8 cellular contexts compared by ENCODE assay signal in the genomic region with DNA sequence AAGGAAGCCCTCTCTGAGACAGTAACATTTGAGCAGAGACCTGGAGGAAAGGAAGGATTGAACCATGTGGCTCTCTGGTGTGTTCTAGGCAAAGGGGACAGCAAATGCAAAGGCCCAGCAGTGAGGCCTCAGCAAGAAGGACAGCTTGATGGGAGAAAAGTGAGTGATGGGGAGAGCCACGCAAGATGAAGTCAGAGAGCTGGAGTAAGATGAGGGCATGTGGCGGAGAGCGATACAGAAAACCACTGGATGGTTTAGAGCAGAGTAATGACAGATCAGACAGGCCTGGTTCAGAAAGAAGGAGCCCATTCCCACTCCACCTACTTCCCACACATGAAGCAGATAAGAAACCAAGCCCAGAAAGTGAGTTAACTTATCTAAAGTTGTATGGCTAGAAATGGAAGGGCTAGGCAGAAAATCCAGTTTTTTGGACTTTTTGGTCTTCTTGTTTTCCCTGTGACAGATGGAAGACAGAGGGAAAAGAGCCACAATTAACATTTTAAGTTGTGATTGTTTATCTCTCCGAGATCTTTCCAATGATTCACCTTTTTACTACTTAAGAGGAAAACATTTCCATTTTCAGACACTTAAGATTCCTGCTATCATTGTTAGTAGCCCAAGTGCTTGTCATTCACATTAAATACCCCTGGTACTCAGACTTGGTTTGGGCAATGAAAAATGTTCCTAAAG. TPM values are rescaled to one million over a fixed set of nuclear protein-coding genes. Genes with fewer than 3 reads are reported as not detected.
DNase-seq lines count a peak whose midpoint lies in the region; ATAC-seq and TF ChIP-seq lines count a peak whose summit lies in the region.

No MANE protein-coding gene starts in this region.

- peaks cover 0 to 22% (median 5%) of the 10 kb centered on the region in 3 donors for H3K4me1 ChIP-seq in esophagus squamous epithelium

- H3K36me3 ChIP-seq in esophagus squamous epithelium: no peaks in the 10 kb centered on the region

- H3K27ac ChIP-seq in esophagus squamous epithelium: peak overlapping the region in 3 of 4 donors; percentile 60 to 78 (median 76)

- no peak for TF ChIP-seq CTCF in esophagus squamous epithelium (IDR thresholded peaks at IDR 0.05)

- ATAC-seq in GM21381 (IDR thresholded peaks at IDR 0.05; ENCODE audit: unreplicated experiment) (no peak), GM18868 (IDR thresholded peaks at IDR 0.05; ENCODE audit: unreplicated experiment) (no peak), GM19023 (IDR thresholded peaks at IDR 0.05; ENCODE audit: unreplicated experiment) (no peak)

- no peak for TF ChIP-seq POLR2A in esophagus squamous epithelium (IDR thresholded peaks at IDR 0.05)

- WGBS in esophagus squamous epithelium, 2 donors: 85 to 88% methylated on average over 4 of the region's 4 CpGs

- H3K27me3 ChIP-seq in esophagus squamous epithelium: peaks cover 0 to 10% (median 0%) of the 10 kb centered on the region in 4 donors

- H3K9me3 ChIP-seq in esophagus squamous epithelium: no peaks in the 10 kb centered on the region

- H3K4me3 ChIP-seq in GM08714 (ENCODE audit: low read length) (peak overlapping the region; percentile 36; the same call in 1 of the 2 replicates), esophagus squamous epithelium (peak overlapping the region; percentile 65 to 92 (median 72))

- intact Hi-C loops in esophagus squamous epithelium (cut with DNase I): no loop called here

- DNase-seq in RPMI7951 (ENCODE audit: low read depth) (peak; percentile 39), esophagus squamous epithelium (lab: John Stamatoyannopoulos, UW) (no peak), renal cortical epithelial cell (ENCODE audit: low read depth) (peak; percentile 18), NCI-H526 treated with DMSO at 0.1 percent for 48 hours (lab: John Stamatoyannopoulos, UW) (no peak)

RNA-seq across cellular contexts. Expression of a gene that starts 0.7 kb away (rescaled TPM):
- 7.0 and 9.4 TPM in 2 replicates for total RNA-seq in RPMI7951 (2014; rRNA removed; shearing (Covaris generic))
- 1 to 10 TPM in 3 of 4 donors, under 1 TPM in 1; 0.83 to 2.5 (median 1.5) TPM for total RNA-seq in esophagus squamous epithelium
- 5.9 and 14.2 TPM in 2 replicates for total RNA-seq in renal cortical epithelial cell

RNA-seq across cellular contexts. Expression of a gene that starts 39.5 kb away (rescaled TPM):
- total RNA-seq in RPMI7951 (2014; rRNA removed; shearing (Covaris generic)): 0.98 and 1.4 TPM in 2 replicates
- not detected for total RNA-seq in esophagus squamous epithelium
- 0.35 TPM in 1 of 2 replicates, not detected in the other for total RNA-seq in renal cortical epithelial cell

Comparison
In these comparisons a context has a peak if more than half of its experiments do, and no peak if none do; other contexts are left out.
1. DNase-seq: peak in RPMI7951 (single experiment) and renal cortical epithelial cell (single experiment); none in esophagus squamous epithelium (single experiment) and NCI-H526 treated with DMSO at 0.1 percent for 48 hours (single experiment).